In the genomic region with DNA sequence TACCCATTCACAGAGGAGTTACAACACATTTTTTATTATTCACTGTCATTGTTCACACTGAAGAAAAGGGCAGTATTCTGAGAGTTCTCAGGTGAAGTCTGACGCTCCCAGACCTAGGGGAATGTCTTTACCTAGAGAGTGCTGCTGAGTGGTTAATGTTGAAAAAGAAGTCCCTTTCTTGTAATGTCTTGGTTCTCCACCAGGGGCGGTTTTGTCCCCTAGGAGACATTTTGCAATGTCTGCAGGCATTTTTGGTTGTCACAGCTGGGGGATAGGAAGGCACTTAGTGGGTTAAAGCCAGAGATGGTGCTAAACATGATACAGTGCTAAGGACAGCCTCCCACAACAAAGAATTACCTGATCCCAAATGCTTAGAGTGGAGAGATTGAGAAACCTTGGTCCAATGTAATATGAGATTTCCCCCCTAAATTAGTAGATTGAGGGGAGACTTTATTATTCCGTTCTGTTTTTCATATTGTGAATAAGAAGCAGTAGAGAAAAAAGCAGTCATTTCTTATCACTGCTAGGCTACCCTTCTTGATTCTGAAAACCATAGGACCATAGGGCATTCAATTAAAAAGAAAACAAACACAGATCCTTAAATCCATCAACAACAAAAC, we compare ENCODE assay signal across 1 cellular context.
A peak's percentile ranks its signal among the peaks of the same experiment; 100 is the strongest.
TF ChIP-seq lines count a peak whose summit lies in the region.

No MANE protein-coding gene starts in this region.

TF ChIP-seq in H1, 55 proteins besides CTCF, POLR2A, EP300 and RAD21:
- no peak for TF ChIP-seq SP4 (IDR thresholded peaks at IDR 0.05; ENCODE audit: low read length)
- TF ChIP-seq TEAD4 (IDR thresholded peaks at IDR 0.05; ENCODE audit: low read depth, low read length): peak; percentile 70
- TF ChIP-seq YY1 (IDR thresholded peaks at IDR 0.05; ENCODE audit: low read depth, low read length): peak; percentile 83
- peak; percentile 79 for TF ChIP-seq CEBPB (IDR thresholded peaks at IDR 0.05; ENCODE audit: low read depth, low read length)
